Comparison of ENCODE assay signal across 18 cellular contexts in the genomic region with DNA sequence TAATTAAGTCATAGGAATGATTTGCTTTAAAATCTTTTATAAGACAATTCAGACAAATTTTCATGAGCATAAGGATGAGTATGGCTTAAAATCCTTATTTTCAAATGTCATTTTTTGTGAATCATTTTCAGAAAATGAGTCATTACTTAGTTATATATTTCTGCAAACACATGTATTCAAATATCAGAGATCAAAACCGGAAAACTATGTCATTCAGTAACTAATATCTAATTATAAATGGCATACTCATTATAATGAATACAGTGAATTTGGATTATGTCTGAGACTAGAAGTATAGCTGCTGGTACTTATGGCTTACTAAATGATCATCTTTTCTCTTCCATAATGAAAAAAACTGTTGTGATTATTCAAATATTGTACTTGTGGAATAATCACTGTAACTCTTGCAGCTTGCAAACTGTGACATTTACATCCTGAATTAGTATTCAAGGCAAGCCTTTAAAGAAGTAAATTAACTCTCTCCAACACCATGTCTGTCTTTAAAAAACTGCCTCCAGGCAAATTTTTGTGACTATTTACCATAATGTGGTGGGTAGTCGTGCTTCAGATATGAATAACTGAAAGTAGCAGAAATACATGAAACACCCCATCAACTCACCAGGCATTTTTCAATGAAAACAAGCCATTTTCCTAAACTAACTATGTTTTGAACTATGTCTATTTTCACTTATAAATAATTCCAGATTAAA.
DNase-seq lines count a peak whose midpoint lies in the region; ATAC-seq and FAIRE-seq lines count a peak whose summit lies in the region.
"Had no signal": no experiment of that assay in that cellular context is flagged by ENCODE, and none has a peak within 500 bp of the region (broad histone marks: within the 10 kb centered on the region; RNA-seq: fewer than 3 reads in every experiment).

No MANE protein-coding gene starts in this region.

- ATAC-seq in GM18858 (IDR thresholded peaks at IDR 0.05; ENCODE audit: unreplicated experiment) (peak; percentile 51), GM19467 (IDR thresholded peaks at IDR 0.05; ENCODE audit: unreplicated experiment) (peak; percentile 61), HG02870 (IDR thresholded peaks at IDR 0.05; ENCODE audit: unreplicated experiment) (peak; percentile 77), HG03520 (IDR thresholded peaks at IDR 0.05; ENCODE audit: unreplicated experiment) (peak; percentile 73)
- no peak for ATAC-seq in stimulated activated naive CD8-positive, alpha-beta T cell treated with anti-CD3 and anti-CD28 coated beads, Interleukin-15, amount 100 ng/mL, for 72 hours
- ATAC-seq: Right ventricle myocardium inferior, upper lobe of right lung had no signal

- no peaks in the 10 kb centered on the region for H3K4me1 Mint-ChIP-seq in stimulated activated naive CD8-positive, alpha-beta T cell treated with anti-CD3 and anti-CD28 coated beads, Interleukin-15, amount 100 ng/mL, for 72 hours

- FAIRE-seq in frontal cortex (lab: Jason Lieb, UNC): no peak
- FAIRE-seq: GM12892 had no signal

- no peak for DNase-seq in frontal cortex (ENCODE audit: low spot score in 2 of 2)
- no peak for DNase-seq in NOMO-1 treated with dmso at 0.1 percent for 144 hours (lab: John Stamatoyannopoulos, UW; ENCODE audit: unreplicated experiment)
- no peak for DNase-seq in stimulated activated naive CD8-positive, alpha-beta T cell treated with anti-CD3 and anti-CD28 coated beads, Interleukin-15, amount 100 ng/mL, for 72 hours
- DNase-seq in NCI-H774 (lab: John Stamatoyannopoulos, UW): no peak
- DNase-seq: activated naive CD4-positive, alpha-beta T cell; COR-L47; HFFc6; KBM-7; NCI-H1092 treated with DMSO at 0.1 percent for 48 hours; NCI-H2171; upper lobe of right lung had no signal

- no peaks in the 10 kb centered on the region for H3K27me3 Mint-ChIP-seq in stimulated activated naive CD8-positive, alpha-beta T cell treated with anti-CD3 and anti-CD28 coated beads, Interleukin-15, amount 100 ng/mL, for 72 hours

- no peak overlapping the region for H3K27ac Mint-ChIP-seq in stimulated activated naive CD8-positive, alpha-beta T cell treated with anti-CD3 and anti-CD28 coated beads, Interleukin-15, amount 100 ng/mL, for 72 hours
- H3K27ac Mint-ChIP-seq: HFFc6; T-helper 1 cell treated with Interleukin-12 subunit alpha and Interleukin-12 subunit beta and Interleukin-4 antibody, amounts not matched to agents 30 μg/mL and 1 μg/mL, for 36 hours had no signal

- no peak overlapping the region for H3K4me3 Mint-ChIP-seq in stimulated activated naive CD8-positive, alpha-beta T cell treated with anti-CD3 and anti-CD28 coated beads, Interleukin-15, amount 100 ng/mL, for 72 hours
- H3K4me3 Mint-ChIP-seq: HFFc6; T-helper 1 cell treated with Interleukin-12 subunit alpha and Interleukin-12 subunit beta and Interleukin-4 antibody, amounts not matched to agents 30 μg/mL and 1 μg/mL, for 36 hours had no signal

- H3K9me3 Mint-ChIP-seq in stimulated activated naive CD8-positive, alpha-beta T cell treated with anti-CD3 and anti-CD28 coated beads, Interleukin-15, amount 100 ng/mL, for 72 hours: peaks cover 12 to 19% of the 10 kb centered on the region in 2 donors
